ENCODE assay signal across 1 cellular context in the genomic region with DNA sequence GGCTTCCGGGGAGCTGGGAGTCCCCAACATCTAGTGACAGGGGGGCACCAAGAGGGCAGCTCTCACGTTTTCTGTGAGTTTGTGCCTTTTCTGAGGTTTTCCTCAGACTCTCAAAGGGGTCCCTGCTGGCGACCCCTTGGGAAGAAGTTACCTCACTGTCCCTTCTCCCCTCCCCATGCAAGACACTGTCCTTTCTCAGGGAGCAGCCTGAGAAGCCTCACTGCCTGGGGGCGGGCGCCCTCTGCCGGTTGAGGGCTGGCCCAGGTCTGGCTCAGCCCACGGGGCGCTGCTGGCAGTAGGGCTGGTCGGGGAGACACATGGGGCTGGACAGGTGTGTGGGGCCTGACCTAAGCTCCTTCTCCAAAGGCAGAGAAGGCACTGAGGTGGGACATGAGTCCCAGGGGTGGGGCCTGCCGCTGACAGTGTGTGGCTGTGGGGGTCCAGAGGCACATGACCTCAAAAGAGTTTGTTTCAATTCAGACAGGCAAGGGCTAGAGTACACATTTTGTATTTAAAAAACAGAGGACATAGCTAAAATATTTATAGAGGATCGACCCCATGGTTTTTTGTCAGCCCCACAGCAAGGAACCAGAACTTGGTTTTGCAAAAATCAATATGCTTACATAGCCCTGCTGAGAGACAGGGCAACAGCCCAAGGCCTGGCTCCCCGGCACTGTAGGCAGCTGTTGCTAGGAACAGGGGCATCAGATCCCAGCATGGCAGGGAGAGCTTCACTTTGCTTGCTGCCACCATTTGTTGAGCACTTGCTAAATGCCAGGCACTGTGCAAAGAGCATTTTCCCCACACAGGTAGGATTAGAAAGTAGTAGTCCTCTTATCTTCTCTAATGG.
A peak's percentile ranks its signal among the peaks of the same experiment; 100 is the strongest.
TF ChIP-seq lines count a peak whose summit lies in the region.

No MANE protein-coding gene starts in this region.

TF ChIP-seq in HepG2, 621 proteins besides CTCF, POLR2A, EP300 and RAD21 (continued from another document and continues in another):
- TF ChIP-seq, protein P1, sequence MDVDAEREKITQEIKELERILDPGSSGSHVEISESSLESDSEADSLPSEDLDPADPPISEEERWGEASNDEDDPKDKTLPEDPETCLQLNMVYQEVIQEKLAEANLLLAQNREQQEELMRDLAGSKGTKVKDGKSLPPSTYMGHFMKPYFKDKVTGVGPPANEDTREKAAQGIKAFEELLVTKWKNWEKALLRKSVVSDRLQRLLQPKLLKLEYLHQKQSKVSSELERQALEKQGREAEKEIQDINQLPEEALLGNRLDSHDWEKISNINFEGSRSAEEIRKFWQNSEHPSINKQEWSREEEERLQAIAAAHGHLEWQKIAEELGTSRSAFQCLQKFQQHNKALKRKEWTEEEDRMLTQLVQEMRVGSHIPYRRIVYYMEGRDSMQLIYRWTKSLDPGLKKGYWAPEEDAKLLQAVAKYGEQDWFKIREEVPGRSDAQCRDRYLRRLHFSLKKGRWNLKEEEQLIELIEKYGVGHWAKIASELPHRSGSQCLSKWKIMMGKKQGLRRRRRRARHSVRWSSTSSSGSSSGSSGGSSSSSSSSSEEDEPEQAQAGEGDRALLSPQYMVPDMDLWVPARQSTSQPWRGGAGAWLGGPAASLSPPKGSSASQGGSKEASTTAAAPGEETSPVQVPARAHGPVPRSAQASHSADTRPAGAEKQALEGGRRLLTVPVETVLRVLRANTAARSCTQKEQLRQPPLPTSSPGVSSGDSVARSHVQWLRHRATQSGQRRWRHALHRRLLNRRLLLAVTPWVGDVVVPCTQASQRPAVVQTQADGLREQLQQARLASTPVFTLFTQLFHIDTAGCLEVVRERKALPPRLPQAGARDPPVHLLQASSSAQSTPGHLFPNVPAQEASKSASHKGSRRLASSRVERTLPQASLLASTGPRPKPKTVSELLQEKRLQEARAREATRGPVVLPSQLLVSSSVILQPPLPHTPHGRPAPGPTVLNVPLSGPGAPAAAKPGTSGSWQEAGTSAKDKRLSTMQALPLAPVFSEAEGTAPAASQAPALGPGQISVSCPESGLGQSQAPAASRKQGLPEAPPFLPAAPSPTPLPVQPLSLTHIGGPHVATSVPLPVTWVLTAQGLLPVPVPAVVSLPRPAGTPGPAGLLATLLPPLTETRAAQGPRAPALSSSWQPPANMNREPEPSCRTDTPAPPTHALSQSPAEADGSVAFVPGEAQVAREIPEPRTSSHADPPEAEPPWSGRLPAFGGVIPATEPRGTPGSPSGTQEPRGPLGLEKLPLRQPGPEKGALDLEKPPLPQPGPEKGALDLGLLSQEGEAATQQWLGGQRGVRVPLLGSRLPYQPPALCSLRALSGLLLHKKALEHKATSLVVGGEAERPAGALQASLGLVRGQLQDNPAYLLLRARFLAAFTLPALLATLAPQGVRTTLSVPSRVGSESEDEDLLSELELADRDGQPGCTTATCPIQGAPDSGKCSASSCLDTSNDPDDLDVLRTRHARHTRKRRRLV (CRISPR knock-in tag; IDR thresholded peaks at IDR 0.05), result no peak
- TF ChIP-seq STAT5B (CRISPR knock-in tag; IDR thresholded peaks at IDR 0.05), result no peak
- TF ChIP-seq, protein P2, sequence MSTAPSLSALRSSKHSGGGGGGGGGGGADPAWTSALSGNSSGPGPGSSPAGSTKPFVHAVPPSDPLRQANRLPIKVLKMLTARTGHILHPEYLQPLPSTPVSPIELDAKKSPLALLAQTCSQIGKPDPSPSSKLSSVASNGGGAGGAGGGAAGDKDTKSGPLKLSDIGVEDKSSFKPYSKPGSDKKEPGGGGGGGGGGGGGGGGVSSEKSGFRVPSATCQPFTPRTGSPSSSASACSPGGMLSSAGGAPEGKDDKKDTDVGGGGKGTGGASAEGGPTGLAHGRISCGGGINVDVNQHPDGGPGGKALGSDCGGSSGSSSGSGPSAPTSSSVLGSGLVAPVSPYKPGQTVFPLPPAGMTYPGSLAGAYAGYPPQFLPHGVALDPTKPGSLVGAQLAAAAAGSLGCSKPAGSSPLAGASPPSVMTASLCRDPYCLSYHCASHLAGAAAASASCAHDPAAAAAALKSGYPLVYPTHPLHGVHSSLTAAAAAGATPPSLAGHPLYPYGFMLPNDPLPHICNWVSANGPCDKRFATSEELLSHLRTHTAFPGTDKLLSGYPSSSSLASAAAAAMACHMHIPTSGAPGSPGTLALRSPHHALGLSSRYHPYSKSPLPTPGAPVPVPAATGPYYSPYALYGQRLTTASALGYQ (CRISPR knock-in tag; IDR thresholded peaks at IDR 0.05), result no peak
- no peak for TF ChIP-seq NFIB (CRISPR knock-in tag; IDR thresholded peaks at IDR 0.05; ENCODE audit: borderline replicate concordance)
- TF ChIP-seq ZNF619 (CRISPR knock-in tag; IDR thresholded peaks at IDR 0.05), result no peak
- TF ChIP-seq, protein P3, sequence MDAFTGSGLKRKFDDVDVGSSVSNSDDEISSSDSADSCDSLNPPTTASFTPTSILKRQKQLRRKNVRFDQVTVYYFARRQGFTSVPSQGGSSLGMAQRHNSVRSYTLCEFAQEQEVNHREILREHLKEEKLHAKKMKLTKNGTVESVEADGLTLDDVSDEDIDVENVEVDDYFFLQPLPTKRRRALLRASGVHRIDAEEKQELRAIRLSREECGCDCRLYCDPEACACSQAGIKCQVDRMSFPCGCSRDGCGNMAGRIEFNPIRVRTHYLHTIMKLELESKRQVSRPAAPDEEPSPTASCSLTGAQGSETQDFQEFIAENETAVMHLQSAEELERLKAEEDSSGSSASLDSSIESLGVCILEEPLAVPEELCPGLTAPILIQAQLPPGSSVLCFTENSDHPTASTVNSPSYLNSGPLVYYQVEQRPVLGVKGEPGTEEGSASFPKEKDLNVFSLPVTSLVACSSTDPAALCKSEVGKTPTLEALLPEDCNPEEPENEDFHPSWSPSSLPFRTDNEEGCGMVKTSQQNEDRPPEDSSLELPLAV (CRISPR knock-in tag; conservative IDR thresholded peaks at IDR 0.05; ENCODE audit: low read depth), result no peak
- no peak for TF ChIP-seq ZNF616 (CRISPR knock-in tag; IDR thresholded peaks at IDR 0.05; ENCODE audit: low read depth)
- no peak for TF ChIP-seq NCOR1 (IDR thresholded peaks at IDR 0.05; ENCODE audit: borderline replicate concordance, low read length)
- TF ChIP-seq FOXJ3 (CRISPR knock-in tag; IDR thresholded peaks at IDR 0.05; ENCODE audit: borderline replicate concordance), result no peak
- TF ChIP-seq, protein P4, sequence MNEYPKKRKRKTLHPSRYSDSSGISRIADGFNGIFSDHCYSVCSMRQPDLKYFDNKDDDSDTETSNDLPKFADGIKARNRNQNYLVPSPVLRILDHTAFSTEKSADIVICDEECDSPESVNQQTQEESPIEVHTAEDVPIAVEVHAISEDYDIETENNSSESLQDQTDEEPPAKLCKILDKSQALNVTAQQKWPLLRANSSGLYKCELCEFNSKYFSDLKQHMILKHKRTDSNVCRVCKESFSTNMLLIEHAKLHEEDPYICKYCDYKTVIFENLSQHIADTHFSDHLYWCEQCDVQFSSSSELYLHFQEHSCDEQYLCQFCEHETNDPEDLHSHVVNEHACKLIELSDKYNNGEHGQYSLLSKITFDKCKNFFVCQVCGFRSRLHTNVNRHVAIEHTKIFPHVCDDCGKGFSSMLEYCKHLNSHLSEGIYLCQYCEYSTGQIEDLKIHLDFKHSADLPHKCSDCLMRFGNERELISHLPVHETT (CRISPR knock-in tag; conservative IDR thresholded peaks at IDR 0.05), result no peak
- TF ChIP-seq EZH2 (conservative IDR thresholded peaks at IDR 0.05; ENCODE audit: low read depth, low read length), result no peak
- TF ChIP-seq ZSCAN9 (CRISPR knock-in tag; IDR thresholded peaks at IDR 0.05; ENCODE audit: borderline replicate concordance), result 0 out of 2 replicates have a peak, but pooled peaks have one; percentile 21
- TF ChIP-seq POLR2AphosphoS5 (IDR thresholded peaks at IDR 0.05; ENCODE audit: low read depth, low read length), result no peak
- no peak for TF ChIP-seq KDM5B (CRISPR knock-in tag; IDR thresholded peaks at IDR 0.05; ENCODE audit: borderline replicate concordance)
- TF ChIP-seq, protein P5, sequence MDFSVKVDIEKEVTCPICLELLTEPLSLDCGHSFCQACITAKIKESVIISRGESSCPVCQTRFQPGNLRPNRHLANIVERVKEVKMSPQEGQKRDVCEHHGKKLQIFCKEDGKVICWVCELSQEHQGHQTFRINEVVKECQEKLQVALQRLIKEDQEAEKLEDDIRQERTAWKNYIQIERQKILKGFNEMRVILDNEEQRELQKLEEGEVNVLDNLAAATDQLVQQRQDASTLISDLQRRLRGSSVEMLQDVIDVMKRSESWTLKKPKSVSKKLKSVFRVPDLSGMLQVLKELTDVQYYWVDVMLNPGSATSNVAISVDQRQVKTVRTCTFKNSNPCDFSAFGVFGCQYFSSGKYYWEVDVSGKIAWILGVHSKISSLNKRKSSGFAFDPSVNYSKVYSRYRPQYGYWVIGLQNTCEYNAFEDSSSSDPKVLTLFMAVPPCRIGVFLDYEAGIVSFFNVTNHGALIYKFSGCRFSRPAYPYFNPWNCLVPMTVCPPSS (IDR thresholded peaks at IDR 0.05), result no peak
- TF ChIP-seq ZBTB42 (CRISPR knock-in tag; IDR thresholded peaks at IDR 0.05), result no peak
- no peak for TF ChIP-seq ZSCAN20 (CRISPR knock-in tag; IDR thresholded peaks at IDR 0.05; ENCODE audit: borderline replicate concordance)
- no peak for TF ChIP-seq ZNF333 (CRISPR knock-in tag; IDR thresholded peaks at IDR 0.05; ENCODE audit: borderline replicate concordance)
- TF ChIP-seq ZNF709 (CRISPR knock-in tag; IDR thresholded peaks at IDR 0.05), result no peak
- peak; percentile 98 for TF ChIP-seq STAG1 (CRISPR knock-in tag; IDR thresholded peaks at IDR 0.05)
- TF ChIP-seq ZNF761 (CRISPR knock-in tag; conservative IDR thresholded peaks at IDR 0.05), result no peak
- TF ChIP-seq, protein P6, sequence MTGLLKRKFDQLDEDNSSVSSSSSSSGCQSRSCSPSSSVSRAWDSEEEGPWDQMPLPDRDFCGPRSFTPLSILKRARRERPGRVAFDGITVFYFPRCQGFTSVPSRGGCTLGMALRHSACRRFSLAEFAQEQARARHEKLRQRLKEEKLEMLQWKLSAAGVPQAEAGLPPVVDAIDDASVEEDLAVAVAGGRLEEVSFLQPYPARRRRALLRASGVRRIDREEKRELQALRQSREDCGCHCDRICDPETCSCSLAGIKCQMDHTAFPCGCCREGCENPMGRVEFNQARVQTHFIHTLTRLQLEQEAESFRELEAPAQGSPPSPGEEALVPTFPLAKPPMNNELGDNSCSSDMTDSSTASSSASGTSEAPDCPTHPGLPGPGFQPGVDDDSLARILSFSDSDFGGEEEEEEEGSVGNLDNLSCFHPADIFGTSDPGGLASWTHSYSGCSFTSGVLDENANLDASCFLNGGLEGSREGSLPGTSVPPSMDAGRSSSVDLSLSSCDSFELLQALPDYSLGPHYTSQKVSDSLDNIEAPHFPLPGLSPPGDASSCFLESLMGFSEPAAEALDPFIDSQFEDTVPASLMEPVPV (CRISPR knock-in tag; IDR thresholded peaks at IDR 0.05), result no peak
- TF ChIP-seq SIX1 (CRISPR knock-in tag; IDR thresholded peaks at IDR 0.05; ENCODE audit: borderline replicate concordance), result no peak
- TF ChIP-seq KAT8 (CRISPR knock-in tag; IDR thresholded peaks at IDR 0.05), result no peak
- TF ChIP-seq ARNT (IDR thresholded peaks at IDR 0.05), result no peak
- TF ChIP-seq, protein P7, sequence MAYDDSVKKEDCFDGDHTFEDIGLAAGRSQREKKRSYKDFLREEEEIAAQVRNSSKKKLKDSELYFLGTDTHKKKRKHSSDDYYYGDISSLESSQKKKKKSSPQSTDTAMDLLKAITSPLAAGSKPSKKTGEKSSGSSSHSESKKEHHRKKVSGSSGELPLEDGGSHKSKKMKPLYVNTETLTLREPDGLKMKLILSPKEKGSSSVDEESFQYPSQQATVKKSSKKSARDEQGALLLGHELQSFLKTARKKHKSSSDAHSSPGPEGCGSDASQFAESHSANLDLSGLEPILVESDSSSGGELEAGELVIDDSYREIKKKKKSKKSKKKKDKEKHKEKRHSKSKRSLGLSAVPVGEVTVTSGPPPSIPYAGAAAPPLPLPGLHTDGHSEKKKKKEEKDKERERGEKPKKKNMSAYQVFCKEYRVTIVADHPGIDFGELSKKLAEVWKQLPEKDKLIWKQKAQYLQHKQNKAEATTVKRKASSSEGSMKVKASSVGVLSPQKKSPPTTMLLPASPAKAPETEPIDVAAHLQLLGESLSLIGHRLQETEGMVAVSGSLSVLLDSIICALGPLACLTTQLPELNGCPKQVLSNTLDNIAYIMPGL (CRISPR knock-in tag; IDR thresholded peaks at IDR 0.05; ENCODE audit: borderline replicate concordance in 1 of 2, low read depth in 1 of 2), result peak; percentile 40 to 42; a peak in 1 of 4 replicates
- no peak for TF ChIP-seq ZNF674 (CRISPR knock-in tag; IDR thresholded peaks at IDR 0.05; ENCODE audit: low read depth)
- TF ChIP-seq, protein P8, sequence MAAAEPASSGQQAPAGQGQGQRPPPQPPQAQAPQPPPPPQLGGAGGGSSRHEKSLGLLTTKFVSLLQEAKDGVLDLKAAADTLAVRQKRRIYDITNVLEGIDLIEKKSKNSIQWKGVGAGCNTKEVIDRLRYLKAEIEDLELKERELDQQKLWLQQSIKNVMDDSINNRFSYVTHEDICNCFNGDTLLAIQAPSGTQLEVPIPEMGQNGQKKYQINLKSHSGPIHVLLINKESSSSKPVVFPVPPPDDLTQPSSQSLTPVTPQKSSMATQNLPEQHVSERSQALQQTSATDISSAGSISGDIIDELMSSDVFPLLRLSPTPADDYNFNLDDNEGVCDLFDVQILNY (CRISPR knock-in tag; conservative IDR thresholded peaks at IDR 0.05), result no peak
- TF ChIP-seq CCDC6 (CRISPR knock-in tag; IDR thresholded peaks at IDR 0.05), result 0 out of 2 replicates have a peak, but pooled peaks have one; percentile 39
- no peak for TF ChIP-seq HDAC6 (IDR thresholded peaks at IDR 0.05; ENCODE audit: low read depth, low read length)
- TF ChIP-seq ZNF816 (CRISPR knock-in tag; IDR thresholded peaks at IDR 0.05; ENCODE audit: borderline replicate concordance), result 0 out of 2 replicates have a peak, but pooled peaks have one; percentile 34
- TF ChIP-seq HOXA7 (CRISPR knock-in tag; IDR thresholded peaks at IDR 0.05), result no peak
- no peak for TF ChIP-seq DNMT1 (CRISPR knock-in tag; IDR thresholded peaks at IDR 0.05)
- TF ChIP-seq SMAD9 (CRISPR knock-in tag; IDR thresholded peaks at IDR 0.05), result no peak
- TF ChIP-seq, protein P9, sequence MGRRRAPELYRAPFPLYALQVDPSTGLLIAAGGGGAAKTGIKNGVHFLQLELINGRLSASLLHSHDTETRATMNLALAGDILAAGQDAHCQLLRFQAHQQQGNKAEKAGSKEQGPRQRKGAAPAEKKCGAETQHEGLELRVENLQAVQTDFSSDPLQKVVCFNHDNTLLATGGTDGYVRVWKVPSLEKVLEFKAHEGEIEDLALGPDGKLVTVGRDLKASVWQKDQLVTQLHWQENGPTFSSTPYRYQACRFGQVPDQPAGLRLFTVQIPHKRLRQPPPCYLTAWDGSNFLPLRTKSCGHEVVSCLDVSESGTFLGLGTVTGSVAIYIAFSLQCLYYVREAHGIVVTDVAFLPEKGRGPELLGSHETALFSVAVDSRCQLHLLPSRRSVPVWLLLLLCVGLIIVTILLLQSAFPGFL (CRISPR knock-in tag; IDR thresholded peaks at IDR 0.05), result no peak
- no peak for TF ChIP-seq SRF (IDR thresholded peaks at IDR 0.05; ENCODE audit: low read depth, low read length)
